Comparison of ENCODE assay signal across 7 cellular contexts in the genomic region with DNA sequence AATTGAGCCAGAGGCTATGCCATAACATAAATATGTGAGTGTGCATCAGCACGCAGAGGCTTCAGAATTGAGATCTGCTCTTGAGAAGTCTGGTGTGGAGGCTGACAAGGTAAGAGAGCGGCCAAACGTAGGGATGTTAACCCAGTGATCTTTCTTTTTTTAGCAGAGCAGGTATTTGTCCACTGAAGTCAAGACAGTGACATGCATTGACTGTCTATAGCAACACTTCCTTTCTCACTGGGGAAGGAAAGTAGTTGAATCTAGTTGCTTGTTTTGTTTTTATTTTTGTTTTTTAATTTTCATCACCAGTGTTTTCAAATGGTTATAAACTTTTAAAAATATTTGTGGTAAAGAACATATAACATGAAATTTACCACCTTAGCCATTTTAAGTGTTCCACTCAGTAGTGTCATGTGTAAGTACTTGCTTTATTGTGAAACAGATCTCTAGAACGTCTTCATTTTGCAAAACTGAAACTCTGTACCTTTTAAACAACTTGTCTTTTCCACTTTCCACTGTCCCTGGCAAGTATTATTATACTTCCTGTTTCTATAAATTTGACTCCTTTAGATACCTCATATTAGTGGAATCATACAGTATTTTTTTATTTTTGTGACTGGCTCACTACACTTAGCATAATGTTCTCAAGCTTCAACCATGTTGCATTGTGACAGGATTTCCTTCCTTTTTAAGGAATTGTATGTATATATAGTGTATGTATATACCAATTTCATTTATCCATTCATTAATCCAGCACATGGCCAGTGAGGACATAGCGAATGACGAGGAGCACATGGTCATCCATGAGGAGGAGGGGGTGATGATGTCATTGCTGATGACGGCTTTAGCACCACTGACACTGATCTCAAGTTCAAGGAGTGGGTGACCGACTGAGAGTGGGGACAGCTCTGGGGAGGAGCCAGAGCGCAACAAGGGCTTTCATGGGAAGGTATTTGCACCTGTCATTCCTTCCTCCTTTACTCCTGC.
DNase-seq lines count a peak whose midpoint lies in the region; ATAC-seq lines count a peak whose summit lies in the region.
"Not testable (repeated sequence)": the region's sequence is repeated elsewhere in the genome, so short reads cannot be mapped to it uniquely, and the experiment has no call there.

No MANE protein-coding gene starts in this region.

- DNase-seq in T-helper 2 cell treated with Interferon-gamma antibody and Interleukin-4, amounts not matched to agents 5 μg/mL and 100 μg/mL, for 36 hours (ENCODE audit: low spot score), result not testable (repeated sequence)

- not testable (repeated sequence) for H3K9me3 Mint-ChIP-seq in T-helper 2 cell treated with Interferon-gamma antibody and Interleukin-4, amounts not matched to agents 5 μg/mL and 100 μg/mL, for 36 hours

- H3K27me3 Mint-ChIP-seq in T-helper 2 cell treated with Interferon-gamma antibody and Interleukin-4, amounts not matched to agents 5 μg/mL and 100 μg/mL, for 36 hours (ENCODE audit: low read depth), result not testable (repeated sequence)

- H3K4me3 Mint-ChIP-seq in T-helper 2 cell treated with Interferon-gamma antibody and Interleukin-4, amounts not matched to agents 5 μg/mL and 100 μg/mL, for 36 hours, result not testable (repeated sequence)

- peak; percentile 82 for ATAC-seq in GM18517 (IDR thresholded peaks at IDR 0.05; ENCODE audit: unreplicated experiment)
- peak; percentile 74 for ATAC-seq in GM19438 (IDR thresholded peaks at IDR 0.05; ENCODE audit: low read depth, unreplicated experiment)
- peak; percentile 97 for ATAC-seq in GM21529 (IDR thresholded peaks at IDR 0.05; ENCODE audit: unreplicated experiment)
- ATAC-seq in HG02798 (IDR thresholded peaks at IDR 0.05; ENCODE audit: poor library complexity, unreplicated experiment), result peak; percentile 66
- ATAC-seq in HG03103 (IDR thresholded peaks at IDR 0.05; ENCODE audit: low read depth, unreplicated experiment), result peak; percentile 78
- peak; percentile 65 for ATAC-seq in HG03558 (IDR thresholded peaks at IDR 0.05; ENCODE audit: extremely low read depth, unreplicated experiment)

- H3K4me1 Mint-ChIP-seq in T-helper 2 cell treated with Interferon-gamma antibody and Interleukin-4, amounts not matched to agents 5 μg/mL and 100 μg/mL, for 36 hours (ENCODE audit: low read depth), result not testable (repeated sequence)

- H3K27ac Mint-ChIP-seq in T-helper 2 cell treated with Interferon-gamma antibody and Interleukin-4, amounts not matched to agents 5 μg/mL and 100 μg/mL, for 36 hours, result peak overlapping the region; percentile 13

- not testable (repeated sequence) for H3K36me3 Mint-ChIP-seq in T-helper 2 cell treated with Interferon-gamma antibody and Interleukin-4, amounts not matched to agents 5 μg/mL and 100 μg/mL, for 36 hours (ENCODE audit: low read depth)
